Comparison of ENCODE assay signal across 24 cellular contexts in the genomic region with DNA sequence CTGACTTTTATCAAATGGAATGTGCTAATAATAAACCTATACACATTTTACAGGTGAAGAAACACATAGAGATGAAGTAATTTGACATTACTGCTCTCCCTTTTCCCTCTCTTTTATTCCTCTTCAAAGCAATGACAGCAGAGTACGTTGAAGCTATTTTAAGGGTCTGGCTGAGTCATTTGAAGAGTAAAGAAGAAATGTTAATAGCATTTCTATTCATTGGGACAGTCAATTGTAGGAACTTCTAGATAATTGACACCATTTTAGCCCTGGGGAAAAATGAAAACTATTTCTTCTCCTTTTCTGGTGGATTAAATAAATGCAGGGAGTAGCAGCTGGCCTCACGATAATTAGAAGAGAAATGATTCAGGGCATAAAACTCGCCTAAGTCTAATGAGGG. TPM values are rescaled to one million over a fixed set of nuclear protein-coding genes. Genes with fewer than 3 reads are reported as not detected.
DNase-seq lines count a peak whose midpoint lies in the region; ATAC-seq and TF ChIP-seq lines count a peak whose summit lies in the region.
"Had no signal": no experiment of that assay in that cellular context is flagged by ENCODE, and none has a peak within 500 bp of the region (broad histone marks: within the 10 kb centered on the region; RNA-seq: fewer than 3 reads in every experiment).

No MANE protein-coding gene starts in this region.

- peaks cover 6% of the 10 kb centered on the region; the same call in 1 of the 2 replicates for H3K36me3 ChIP-seq in BLaER1
- H3K36me3 ChIP-seq in naive thymus-derived CD4-positive, alpha-beta T cell (ENCODE audit: control insufficient read depth in 2 of 3, insufficient read depth in 3 of 3, low read length in 3 of 3): peaks cover 0 to 22% (median 13%) of the 10 kb centered on the region in 3 experiments
- H3K36me3 ChIP-seq: breast epithelium, esophagus squamous epithelium, thyroid gland had no signal

- no peaks in the 10 kb centered on the region for H3K27me3 ChIP-seq in BLaER1
- no peaks in the 10 kb centered on the region for H3K27me3 ChIP-seq in naive thymus-derived CD4-positive, alpha-beta T cell (ENCODE audit: control insufficient read depth in 2 of 2, insufficient read depth in 2 of 2, low read length in 2 of 2)
- H3K27me3 ChIP-seq: breast epithelium, esophagus squamous epithelium, thyroid gland had no signal

- DNase-seq in COLO829 (ENCODE audit: low spot score) (peak; percentile 48), RPMI7951 (ENCODE audit: low read depth) (peak; percentile 32), glutamatergic neuron (no peak), A172 (ENCODE audit: low spot score) (no peak), NCI-H2029 (lab: John Stamatoyannopoulos, UW) (no peak)
- no peak for DNase-seq in naive thymus-derived CD4-positive, alpha-beta T cell
- DNase-seq: activated CD4-positive, CD25-positive, alpha-beta regulatory T cell; activated CD8-positive, alpha-beta memory T cell treated with anti-CD3 and anti-CD28 coated beads, Interleukin-2, amount 50 U/mL, for 4 hours; AML-193; DMS79 treated with DMSO at 0.1 percent for 48 hours; esophagus squamous epithelium; NCI-H1417 treated with DMSO at 0.1 percent for 48 hours; NCI-H446; posterior cingulate gyrus; SHP77; stimulated activated CD4-positive, alpha-beta T cell treated with anti-CD3 and anti-CD28 coated beads, Interleukin-4, amount 100 ng/mL, for 4 hours; stimulated activated CD8-positive, alpha-beta memory T cell treated with anti-CD3 and anti-CD28 coated beads, Interleukin-4, amount 100 ng/mL, for 48 hours; T-helper 2 cell; thyroid gland had no signal

- no peak overlapping the region for H3K27ac ChIP-seq in BLaER1
- peak overlapping the region; percentile 33 for H3K27ac ChIP-seq in naive thymus-derived CD4-positive, alpha-beta T cell (ENCODE audit: low read depth, low read length)
- H3K27ac ChIP-seq: breast epithelium, esophagus squamous epithelium, thyroid gland had no signal

- H3K27ac Mint-ChIP-seq in naive thymus-derived CD4-positive, alpha-beta T cell: peak overlapping the region in 8 of 9 donors; percentile 12 to 91 (median 84)
- H3K27ac Mint-ChIP-seq in glutamatergic neuron (ENCODE audit: unreplicated experiment): no peak overlapping the region

- H3K27me3 Mint-ChIP-seq in naive thymus-derived CD4-positive, alpha-beta T cell: no peaks in the 10 kb centered on the region
- no peaks in the 10 kb centered on the region for H3K27me3 Mint-ChIP-seq in glutamatergic neuron (ENCODE audit: unreplicated experiment)

- TF ChIP-seq CTCF in glutamatergic neuron (IDR thresholded peaks at IDR 0.05; ENCODE audit: partially characterized antibody, unreplicated experiment): no peak

- CTCF ChIA-PET in naive thymus-derived CD4-positive, alpha-beta T cell (lab: Charles Lee): interaction anchor here (1.0 to 2.4 kb wide), 5 partner anchors 11 to 130 kb away, joined by 3 to 8 read pairs (median 6); no protein-coding TSS in a partner anchor

- ATAC-seq in naive thymus-derived CD4-positive, alpha-beta T cell: no peak
- ATAC-seq in GM21528 (IDR thresholded peaks at IDR 0.05; ENCODE audit: low FRiP score, unreplicated experiment): no peak
- ATAC-seq: HCT116 had no signal

- no peak overlapping the region for H3K9ac ChIP-seq in BLaER1

- peaks cover 0 to 43% (median 38%) of the 10 kb centered on the region in 5 donors for H3K36me3 Mint-ChIP-seq in naive thymus-derived CD4-positive, alpha-beta T cell
- H3K36me3 Mint-ChIP-seq in glutamatergic neuron (ENCODE audit: unreplicated experiment): no peaks in the 10 kb centered on the region

- peak overlapping the region in 8 of 10 donors; percentile 3 to 66 (median 34) for H3K4me3 Mint-ChIP-seq in naive thymus-derived CD4-positive, alpha-beta T cell
- H3K4me3 Mint-ChIP-seq in glutamatergic neuron (ENCODE audit: unreplicated experiment): no peak overlapping the region

- intact Hi-C loops in naive thymus-derived CD4-positive, alpha-beta T cell (cut with micrococcal nuclease): loop anchor here in 1 of 2 donors (1.0 to 2.0 kb wide), 2 partner anchors 12 to 13 kb away; no protein-coding TSS in a partner anchor

- H4K20me1 ChIP-seq in BLaER1: no peaks in the 10 kb centered on the region

- H3K4me2 ChIP-seq in BLaER1: peak overlapping the region; percentile 51; the same call in 1 of the 2 replicates
- H3K4me2 ChIP-seq: smooth muscle cell had no signal

- no peaks in the 10 kb centered on the region for H3K9me3 Mint-ChIP-seq in naive thymus-derived CD4-positive, alpha-beta T cell
- peaks cover 1% of the 10 kb centered on the region for H3K9me3 Mint-ChIP-seq in glutamatergic neuron (ENCODE audit: unreplicated experiment)

- H3K4me1 Mint-ChIP-seq in naive thymus-derived CD4-positive, alpha-beta T cell: peaks cover 54 to 96% (median 90%) of the 10 kb centered on the region in 7 donors
- H3K4me1 Mint-ChIP-seq in glutamatergic neuron (ENCODE audit: low read depth, unreplicated experiment): peaks cover 32% of the 10 kb centered on the region

- no peak overlapping the region for H3K4me3 ChIP-seq in BLaER1
- no peak overlapping the region for H3K4me3 ChIP-seq in naive thymus-derived CD4-positive, alpha-beta T cell (ENCODE audit: low read length)
- H3K4me3 ChIP-seq: breast epithelium, esophagus squamous epithelium, smooth muscle cell, thyroid gland had no signal

- POLR2A ChIA-PET in naive thymus-derived CD4-positive, alpha-beta T cell (lab: Charles Lee): interaction anchor here (1.1 to 2.8 kb wide), 5 partner anchors 8 to 42 kb away, joined by 3 to 22 read pairs (median 6); no protein-coding TSS in a partner anchor

- H3K4me1 ChIP-seq in BLaER1: peaks cover 66% of the 10 kb centered on the region
- peaks cover 55 to 63% of the 10 kb centered on the region in 2 donors for H3K4me1 ChIP-seq in naive thymus-derived CD4-positive, alpha-beta T cell (ENCODE audit: control insufficient read depth in 2 of 2, insufficient read depth in 2 of 2, low read length in 2 of 2)
- H3K4me1 ChIP-seq: breast epithelium, thyroid gland had no signal

- no peaks in the 10 kb centered on the region for H3K9me3 ChIP-seq in BLaER1
- H3K9me3 ChIP-seq in naive thymus-derived CD4-positive, alpha-beta T cell (ENCODE audit: control insufficient read depth in 2 of 3, low read length in 3 of 3): no peaks in the 10 kb centered on the region
- H3K9me3 ChIP-seq: breast epithelium, esophagus squamous epithelium, thyroid gland had no signal

RNA-seq across cellular contexts. Expression of a gene that starts 48.2 kb away (rescaled TPM):
- total RNA-seq in RPMI7951 (2014; rRNA removed; shearing (Covaris generic)): 0.68 and 0.72 TPM in 2 replicates
- 100 to 1,000 TPM; 246 to 576 (median 431) TPM for total RNA-seq in naive thymus-derived CD4-positive, alpha-beta T cell
- polyA plus RNA-seq in naive thymus-derived CD4-positive, alpha-beta T cell: 100 to 1,000 TPM; 532 to 813 TPM
- 82.2 TPM for total RNA-seq in glutamatergic neuron (ENCODE audit: unreplicated experiment)
- 0.53 TPM in 1 of 2 replicates, not detected in the other for total RNA-seq in A172 (2014; rRNA removed; shearing (Covaris generic))

Comparison
In these comparisons a context has a peak if more than half of its experiments do, and no peak if none do; other contexts are left out.
1. DNase-seq: peak in COLO829 (single experiment) and RPMI7951 (single experiment); none in naive thymus-derived CD4-positive, alpha-beta T cell (0 of 9), glutamatergic neuron (single experiment), A172 (single experiment) and NCI-H2029 (single experiment).
2. RNA of a gene that starts 48.2 kb away (total RNA-seq): 246 to 576 TPM in naive thymus-derived CD4-positive, alpha-beta T cell and 82.2 TPM in glutamatergic neuron (single experiment); 0.68 to 0.72 TPM in RPMI7951 and 0.53 TPM in A172; every median in the first group is over 10 times any median in the second.